Comparison of ENCODE assay signal across 1 cellular context in the genomic region with DNA sequence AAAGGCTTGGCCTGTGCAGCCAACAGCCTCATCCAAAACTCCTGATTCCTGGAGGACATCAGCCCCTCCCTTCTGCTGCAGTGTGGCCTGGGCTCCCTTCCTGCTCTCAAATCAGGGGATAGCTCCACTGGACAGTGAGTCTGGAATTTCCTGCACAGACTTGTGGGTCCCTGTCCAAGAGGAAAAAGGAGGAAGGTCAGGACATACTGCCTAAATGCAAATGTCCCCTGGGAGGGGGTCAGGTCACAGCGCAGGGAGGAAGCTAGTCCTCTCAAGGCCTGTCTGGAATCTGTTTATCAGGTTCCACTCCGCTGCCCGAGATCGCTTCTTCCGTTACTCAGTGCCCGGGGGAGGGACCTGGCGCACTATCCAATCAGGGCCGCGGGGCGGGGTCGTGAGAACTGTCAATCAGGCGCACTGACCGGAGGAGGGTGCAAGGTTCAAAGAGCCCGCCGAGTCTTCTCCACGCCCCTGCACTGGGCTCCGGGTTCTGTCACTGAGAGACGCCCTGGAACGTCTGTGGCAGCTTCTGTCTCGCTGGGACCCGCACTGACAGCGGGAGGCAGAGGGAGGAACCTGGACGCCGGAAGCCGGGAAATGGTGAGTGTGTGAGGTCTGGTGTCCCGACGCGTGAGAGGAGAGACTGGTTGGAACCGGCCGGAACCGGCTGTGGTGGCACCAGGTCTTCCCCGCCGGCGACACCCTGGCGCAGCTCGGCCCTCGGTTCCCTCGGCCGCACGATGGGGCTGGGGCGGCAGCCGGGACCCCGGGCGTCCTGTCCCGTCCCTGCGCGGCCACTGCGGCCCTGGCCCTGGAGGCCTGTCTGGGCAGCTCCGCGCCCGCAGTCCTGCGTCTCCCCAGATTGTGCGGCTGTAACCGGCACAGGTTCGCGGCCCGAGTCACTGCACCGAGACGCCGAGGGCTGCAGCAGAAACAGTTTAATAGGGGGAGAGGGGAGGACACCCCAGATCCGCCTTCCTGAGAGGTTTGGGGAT.
TF ChIP-seq lines count a peak whose summit lies in the region.

A gene (plus strand): TSS at position 404 of the 995 bp plus-strand sequence. CDS start 194 bp downstream, at position 598.

TF ChIP-seq in HepG2, 621 proteins besides CTCF, POLR2A, EP300 and RAD21 (continued from another document and continues in another):
- TF ChIP-seq, protein P1, sequence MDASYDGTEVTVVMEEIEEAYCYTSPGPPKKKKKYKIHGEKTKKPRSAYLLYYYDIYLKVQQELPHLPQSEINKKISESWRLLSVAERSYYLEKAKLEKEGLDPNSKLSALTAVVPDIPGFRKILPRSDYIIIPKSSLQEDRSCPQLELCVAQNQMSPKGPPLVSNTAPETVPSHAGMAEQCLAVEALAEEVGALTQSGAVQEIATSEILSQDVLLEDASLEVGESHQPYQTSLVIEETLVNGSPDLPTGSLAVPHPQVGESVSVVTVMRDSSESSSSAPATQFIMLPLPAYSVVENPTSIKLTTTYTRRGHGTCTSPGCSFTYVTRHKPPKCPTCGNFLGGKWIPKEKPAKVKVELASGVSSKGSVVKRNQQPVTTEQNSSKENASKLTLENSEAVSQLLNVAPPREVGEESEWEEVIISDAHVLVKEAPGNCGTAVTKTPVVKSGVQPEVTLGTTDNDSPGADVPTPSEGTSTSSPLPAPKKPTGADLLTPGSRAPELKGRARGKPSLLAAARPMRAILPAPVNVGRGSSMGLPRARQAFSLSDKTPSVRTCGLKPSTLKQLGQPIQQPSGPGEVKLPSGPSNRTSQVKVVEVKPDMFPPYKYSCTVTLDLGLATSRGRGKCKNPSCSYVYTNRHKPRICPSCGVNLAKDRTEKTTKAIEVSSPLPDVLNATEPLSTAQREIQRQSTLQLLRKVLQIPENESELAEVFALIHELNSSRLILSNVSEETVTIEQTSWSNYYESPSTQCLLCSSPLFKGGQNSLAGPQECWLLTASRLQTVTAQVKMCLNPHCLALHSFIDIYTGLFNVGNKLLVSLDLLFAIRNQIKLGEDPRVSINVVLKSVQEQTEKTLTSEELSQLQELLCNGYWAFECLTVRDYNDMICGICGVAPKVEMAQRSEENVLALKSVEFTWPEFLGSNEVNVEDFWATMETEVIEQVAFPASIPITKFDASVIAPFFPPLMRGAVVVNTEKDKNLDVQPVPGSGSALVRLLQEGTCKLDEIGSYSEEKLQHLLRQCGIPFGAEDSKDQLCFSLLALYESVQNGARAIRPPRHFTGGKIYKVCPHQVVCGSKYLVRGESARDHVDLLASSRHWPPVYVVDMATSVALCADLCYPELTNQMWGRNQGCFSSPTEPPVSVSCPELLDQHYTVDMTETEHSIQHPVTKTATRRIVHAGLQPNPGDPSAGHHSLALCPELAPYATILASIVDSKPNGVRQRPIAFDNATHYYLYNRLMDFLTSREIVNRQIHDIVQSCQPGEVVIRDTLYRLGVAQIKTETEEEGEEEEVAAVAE (CRISPR knock-in tag; IDR thresholded peaks at IDR 0.05; ENCODE audit: borderline replicate concordance): no peak
- TF ChIP-seq ZMYM3 (CRISPR knock-in tag; IDR thresholded peaks at IDR 0.05): peak; percentile 59; the same call in 1 of the 2 replicates
- no peak for TF ChIP-seq ZNF530 (CRISPR knock-in tag; IDR thresholded peaks at IDR 0.05; ENCODE audit: low read depth)
- TF ChIP-seq, protein P2, sequence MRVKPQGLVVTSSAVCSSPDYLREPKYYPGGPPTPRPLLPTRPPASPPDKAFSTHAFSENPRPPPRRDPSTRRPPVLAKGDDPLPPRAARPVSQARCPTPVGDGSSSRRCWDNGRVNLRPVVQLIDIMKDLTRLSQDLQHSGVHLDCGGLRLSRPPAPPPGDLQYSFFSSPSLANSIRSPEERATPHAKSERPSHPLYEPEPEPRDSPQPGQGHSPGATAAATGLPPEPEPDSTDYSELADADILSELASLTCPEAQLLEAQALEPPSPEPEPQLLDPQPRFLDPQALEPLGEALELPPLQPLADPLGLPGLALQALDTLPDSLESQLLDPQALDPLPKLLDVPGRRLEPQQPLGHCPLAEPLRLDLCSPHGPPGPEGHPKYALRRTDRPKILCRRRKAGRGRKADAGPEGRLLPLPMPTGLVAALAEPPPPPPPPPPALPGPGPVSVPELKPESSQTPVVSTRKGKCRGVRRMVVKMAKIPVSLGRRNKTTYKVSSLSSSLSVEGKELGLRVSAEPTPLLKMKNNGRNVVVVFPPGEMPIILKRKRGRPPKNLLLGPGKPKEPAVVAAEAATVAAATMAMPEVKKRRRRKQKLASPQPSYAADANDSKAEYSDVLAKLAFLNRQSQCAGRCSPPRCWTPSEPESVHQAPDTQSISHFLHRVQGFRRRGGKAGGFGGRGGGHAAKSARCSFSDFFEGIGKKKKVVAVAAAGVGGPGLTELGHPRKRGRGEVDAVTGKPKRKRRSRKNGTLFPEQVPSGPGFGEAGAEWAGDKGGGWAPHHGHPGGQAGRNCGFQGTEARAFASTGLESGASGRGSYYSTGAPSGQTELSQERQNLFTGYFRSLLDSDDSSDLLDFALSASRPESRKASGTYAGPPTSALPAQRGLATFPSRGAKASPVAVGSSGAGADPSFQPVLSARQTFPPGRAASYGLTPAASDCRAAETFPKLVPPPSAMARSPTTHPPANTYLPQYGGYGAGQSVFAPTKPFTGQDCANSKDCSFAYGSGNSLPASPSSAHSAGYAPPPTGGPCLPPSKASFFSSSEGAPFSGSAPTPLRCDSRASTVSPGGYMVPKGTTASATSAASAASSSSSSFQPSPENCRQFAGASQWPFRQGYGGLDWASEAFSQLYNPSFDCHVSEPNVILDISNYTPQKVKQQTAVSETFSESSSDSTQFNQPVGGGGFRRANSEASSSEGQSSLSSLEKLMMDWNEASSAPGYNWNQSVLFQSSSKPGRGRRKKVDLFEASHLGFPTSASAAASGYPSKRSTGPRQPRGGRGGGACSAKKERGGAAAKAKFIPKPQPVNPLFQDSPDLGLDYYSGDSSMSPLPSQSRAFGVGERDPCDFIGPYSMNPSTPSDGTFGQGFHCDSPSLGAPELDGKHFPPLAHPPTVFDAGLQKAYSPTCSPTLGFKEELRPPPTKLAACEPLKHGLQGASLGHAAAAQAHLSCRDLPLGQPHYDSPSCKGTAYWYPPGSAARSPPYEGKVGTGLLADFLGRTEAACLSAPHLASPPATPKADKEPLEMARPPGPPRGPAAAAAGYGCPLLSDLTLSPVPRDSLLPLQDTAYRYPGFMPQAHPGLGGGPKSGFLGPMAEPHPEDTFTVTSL (CRISPR knock-in tag; IDR thresholded peaks at IDR 0.05; ENCODE audit: borderline replicate concordance): no peak; the same call in none of the 2 replicates
- no peak for TF ChIP-seq ZNF232 (CRISPR knock-in tag; IDR thresholded peaks at IDR 0.05; ENCODE audit: borderline replicate concordance)
- TF ChIP-seq, protein P3, sequence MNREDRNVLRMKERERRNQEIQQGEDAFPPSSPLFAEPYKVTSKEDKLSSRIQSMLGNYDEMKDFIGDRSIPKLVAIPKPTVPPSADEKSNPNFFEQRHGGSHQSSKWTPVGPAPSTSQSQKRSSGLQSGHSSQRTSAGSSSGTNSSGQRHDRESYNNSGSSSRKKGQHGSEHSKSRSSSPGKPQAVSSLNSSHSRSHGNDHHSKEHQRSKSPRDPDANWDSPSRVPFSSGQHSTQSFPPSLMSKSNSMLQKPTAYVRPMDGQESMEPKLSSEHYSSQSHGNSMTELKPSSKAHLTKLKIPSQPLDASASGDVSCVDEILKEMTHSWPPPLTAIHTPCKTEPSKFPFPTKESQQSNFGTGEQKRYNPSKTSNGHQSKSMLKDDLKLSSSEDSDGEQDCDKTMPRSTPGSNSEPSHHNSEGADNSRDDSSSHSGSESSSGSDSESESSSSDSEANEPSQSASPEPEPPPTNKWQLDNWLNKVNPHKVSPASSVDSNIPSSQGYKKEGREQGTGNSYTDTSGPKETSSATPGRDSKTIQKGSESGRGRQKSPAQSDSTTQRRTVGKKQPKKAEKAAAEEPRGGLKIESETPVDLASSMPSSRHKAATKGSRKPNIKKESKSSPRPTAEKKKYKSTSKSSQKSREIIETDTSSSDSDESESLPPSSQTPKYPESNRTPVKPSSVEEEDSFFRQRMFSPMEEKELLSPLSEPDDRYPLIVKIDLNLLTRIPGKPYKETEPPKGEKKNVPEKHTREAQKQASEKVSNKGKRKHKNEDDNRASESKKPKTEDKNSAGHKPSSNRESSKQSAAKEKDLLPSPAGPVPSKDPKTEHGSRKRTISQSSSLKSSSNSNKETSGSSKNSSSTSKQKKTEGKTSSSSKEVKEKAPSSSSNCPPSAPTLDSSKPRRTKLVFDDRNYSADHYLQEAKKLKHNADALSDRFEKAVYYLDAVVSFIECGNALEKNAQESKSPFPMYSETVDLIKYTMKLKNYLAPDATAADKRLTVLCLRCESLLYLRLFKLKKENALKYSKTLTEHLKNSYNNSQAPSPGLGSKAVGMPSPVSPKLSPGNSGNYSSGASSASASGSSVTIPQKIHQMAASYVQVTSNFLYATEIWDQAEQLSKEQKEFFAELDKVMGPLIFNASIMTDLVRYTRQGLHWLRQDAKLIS (CRISPR knock-in tag; IDR thresholded peaks at IDR 0.05): no peak; the same call in 1 of the 2 replicates
- peak; percentile 35; the same call in 1 of the 2 replicates for TF ChIP-seq MIER3 (CRISPR knock-in tag; IDR thresholded peaks at IDR 0.05; ENCODE audit: borderline replicate concordance)
- no peak for TF ChIP-seq BHLHE40 (IDR thresholded peaks at IDR 0.05; ENCODE audit: low read length)
- TF ChIP-seq ZNF772 (CRISPR knock-in tag; IDR thresholded peaks at IDR 0.05): peak; percentile 40
- no peak for TF ChIP-seq ZNF101 (CRISPR knock-in tag; IDR thresholded peaks at IDR 0.05; ENCODE audit: borderline replicate concordance, low read depth)
- 0 out of 2 replicates have a peak, but pooled peaks have one; percentile 40 for TF ChIP-seq ZNF792 (CRISPR knock-in tag; IDR thresholded peaks at IDR 0.05)
- no peak for TF ChIP-seq HDAC6 (IDR thresholded peaks at IDR 0.05; ENCODE audit: low read depth, low read length)
- TF ChIP-seq RORA (CRISPR knock-in tag; IDR thresholded peaks at IDR 0.05): no peak
- TF ChIP-seq, protein P4, sequence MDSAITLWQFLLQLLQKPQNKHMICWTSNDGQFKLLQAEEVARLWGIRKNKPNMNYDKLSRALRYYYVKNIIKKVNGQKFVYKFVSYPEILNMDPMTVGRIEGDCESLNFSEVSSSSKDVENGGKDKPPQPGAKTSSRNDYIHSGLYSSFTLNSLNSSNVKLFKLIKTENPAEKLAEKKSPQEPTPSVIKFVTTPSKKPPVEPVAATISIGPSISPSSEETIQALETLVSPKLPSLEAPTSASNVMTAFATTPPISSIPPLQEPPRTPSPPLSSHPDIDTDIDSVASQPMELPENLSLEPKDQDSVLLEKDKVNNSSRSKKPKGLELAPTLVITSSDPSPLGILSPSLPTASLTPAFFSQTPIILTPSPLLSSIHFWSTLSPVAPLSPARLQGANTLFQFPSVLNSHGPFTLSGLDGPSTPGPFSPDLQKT (CRISPR knock-in tag; IDR thresholded peaks at IDR 0.05; ENCODE audit: borderline replicate concordance): no peak
- no peak for TF ChIP-seq ZNF737 (CRISPR knock-in tag; IDR thresholded peaks at IDR 0.05; ENCODE audit: borderline replicate concordance)
- TF ChIP-seq ZNF329 (CRISPR knock-in tag; IDR thresholded peaks at IDR 0.05; ENCODE audit: low read depth): no peak
- TF ChIP-seq, protein P5, sequence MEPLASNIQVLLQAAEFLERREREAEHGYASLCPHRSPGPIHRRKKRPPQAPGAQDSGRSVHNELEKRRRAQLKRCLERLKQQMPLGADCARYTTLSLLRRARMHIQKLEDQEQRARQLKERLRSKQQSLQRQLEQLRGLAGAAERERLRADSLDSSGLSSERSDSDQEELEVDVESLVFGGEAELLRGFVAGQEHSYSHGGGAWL (CRISPR knock-in tag; IDR thresholded peaks at IDR 0.05): peak; percentile 12; the same call in 1 of the 2 replicates
- TF ChIP-seq GLI4 (CRISPR knock-in tag; IDR thresholded peaks at IDR 0.05; ENCODE audit: borderline replicate concordance): peak; percentile 46; the same call in 1 of the 2 replicates
- 0 out of 2 replicates have a peak, but pooled peaks have one; percentile 0 for TF ChIP-seq ZNF354B (CRISPR knock-in tag; IDR thresholded peaks at IDR 0.05)
- TF ChIP-seq ZNF256 (CRISPR knock-in tag; conservative IDR thresholded peaks at IDR 0.05): no peak
- no peak for TF ChIP-seq PPARG (CRISPR knock-in tag; conservative IDR thresholded peaks at IDR 0.05)
- TF ChIP-seq, protein P6, sequence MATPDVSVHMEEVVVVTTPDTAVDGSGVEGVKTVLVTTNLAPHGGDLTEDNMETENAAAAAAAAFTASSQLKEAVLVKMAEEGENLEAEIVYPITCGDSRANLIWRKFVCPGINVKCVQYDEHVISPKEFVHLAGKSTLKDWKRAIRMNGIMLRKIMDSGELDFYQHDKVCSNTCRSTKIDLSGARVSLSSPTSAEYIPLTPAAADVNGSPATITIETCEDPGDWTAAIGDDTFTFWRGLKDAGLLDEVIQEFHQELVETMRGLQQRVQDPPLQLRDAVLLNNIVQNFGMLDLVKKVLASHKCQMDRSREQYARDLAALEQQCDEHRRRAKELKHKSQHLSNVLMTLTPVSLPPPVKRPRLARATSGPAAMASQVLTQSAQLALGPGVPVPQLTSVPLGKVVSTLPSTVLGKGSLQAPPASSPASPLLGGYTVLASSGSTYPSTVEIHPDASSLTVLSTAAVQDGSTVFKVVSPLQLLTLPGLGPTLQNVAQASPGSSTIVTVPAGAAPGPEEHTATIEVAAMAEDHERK (CRISPR knock-in tag; IDR thresholded peaks at IDR 0.05; ENCODE audit: low read depth): no peak
- TF ChIP-seq, protein P7, sequence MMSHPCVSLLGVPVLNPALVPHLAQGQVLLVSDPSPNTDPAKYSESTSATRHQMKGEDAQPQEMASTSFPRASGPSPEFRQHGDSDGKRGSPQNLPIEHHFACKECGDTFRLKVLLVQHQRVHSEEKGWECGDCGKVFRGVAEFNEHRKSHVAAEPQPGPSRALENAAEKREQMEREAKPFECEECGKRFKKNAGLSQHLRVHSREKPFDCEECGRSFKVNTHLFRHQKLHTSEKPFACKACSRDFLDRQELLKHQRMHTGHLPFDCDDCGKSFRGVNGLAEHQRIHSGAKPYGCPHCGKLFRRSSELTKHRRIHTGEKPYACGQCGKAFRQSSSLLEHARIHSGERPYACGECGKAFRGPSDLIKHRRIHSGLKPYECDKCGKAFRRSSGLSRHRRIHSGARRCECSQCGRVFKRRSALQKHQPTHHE (CRISPR knock-in tag; IDR thresholded peaks at IDR 0.05; ENCODE audit: borderline replicate concordance): peak; percentile 32; the same call in 1 of the 2 replicates
- TF ChIP-seq PAF1 (CRISPR knock-in tag; IDR thresholded peaks at IDR 0.05): no peak
- TF ChIP-seq PHF21A (CRISPR knock-in tag; IDR thresholded peaks at IDR 0.05): peak; percentile 86
- peak; percentile 74 for TF ChIP-seq ZFY (CRISPR knock-in tag; IDR thresholded peaks at IDR 0.05)
- no peak for TF ChIP-seq NBN (conservative IDR thresholded peaks at IDR 0.05)
- TF ChIP-seq, protein P8, sequence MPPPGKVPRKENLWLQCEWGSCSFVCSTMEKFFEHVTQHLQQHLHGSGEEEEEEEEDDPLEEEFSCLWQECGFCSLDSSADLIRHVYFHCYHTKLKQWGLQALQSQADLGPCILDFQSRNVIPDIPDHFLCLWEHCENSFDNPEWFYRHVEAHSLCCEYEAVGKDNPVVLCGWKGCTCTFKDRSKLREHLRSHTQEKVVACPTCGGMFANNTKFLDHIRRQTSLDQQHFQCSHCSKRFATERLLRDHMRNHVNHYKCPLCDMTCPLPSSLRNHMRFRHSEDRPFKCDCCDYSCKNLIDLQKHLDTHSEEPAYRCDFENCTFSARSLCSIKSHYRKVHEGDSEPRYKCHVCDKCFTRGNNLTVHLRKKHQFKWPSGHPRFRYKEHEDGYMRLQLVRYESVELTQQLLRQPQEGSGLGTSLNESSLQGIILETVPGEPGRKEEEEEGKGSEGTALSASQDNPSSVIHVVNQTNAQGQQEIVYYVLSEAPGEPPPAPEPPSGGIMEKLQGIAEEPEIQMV (CRISPR knock-in tag; IDR thresholded peaks at IDR 0.05; ENCODE audit: low read depth): peak; percentile 61; the same call in 1 of the 2 replicates
- TF ChIP-seq SIX4 (CRISPR knock-in tag; IDR thresholded peaks at IDR 0.05): no peak
- no peak for TF ChIP-seq REXO4 (CRISPR knock-in tag; IDR thresholded peaks at IDR 0.05; ENCODE audit: borderline replicate concordance)
